ENCODE assay signal across 11 cellular contexts in the genomic region with DNA sequence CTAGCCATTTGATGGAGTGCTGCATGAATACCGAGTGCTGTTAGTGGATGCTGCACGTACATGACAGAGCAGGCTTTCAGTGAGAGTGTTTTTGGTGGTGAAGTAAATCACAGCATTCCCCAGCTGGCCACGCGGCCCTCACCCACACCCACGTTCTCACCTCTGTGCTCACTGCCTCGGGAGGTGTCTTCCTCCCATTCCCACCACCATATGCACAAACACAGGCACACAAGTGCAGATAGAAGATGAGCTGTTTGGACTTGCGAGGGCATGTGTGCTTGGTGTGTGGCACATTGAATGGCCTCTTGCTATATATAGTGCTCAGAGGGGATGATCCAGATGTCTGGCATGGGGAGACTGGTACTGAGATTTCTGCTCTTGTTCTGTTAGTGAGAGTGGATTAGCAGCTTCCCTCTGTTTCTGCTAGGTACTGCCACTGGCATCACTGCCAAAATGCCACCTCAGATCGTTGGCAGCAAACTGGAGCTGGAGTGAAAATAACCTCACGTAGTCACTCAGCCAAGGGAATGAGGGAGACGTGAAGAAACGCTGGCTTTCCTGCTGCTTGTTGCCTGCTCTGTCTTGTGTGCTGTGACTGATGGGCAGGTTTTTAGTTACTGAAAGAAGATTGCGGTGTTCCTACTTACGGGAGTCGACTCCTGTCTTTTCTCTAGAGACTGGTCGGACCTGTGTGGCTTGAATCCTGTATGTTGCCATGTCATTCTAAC. TPM values are rescaled to one million over a fixed set of nuclear protein-coding genes. Genes with fewer than 3 reads are reported as not detected.
DNase-seq lines count a peak whose midpoint lies in the region; ATAC-seq and TF ChIP-seq lines count a peak whose summit lies in the region.
"Had no signal": no experiment of that assay in that cellular context is flagged by ENCODE, and none has a peak within 500 bp of the region (broad histone marks: within the 10 kb centered on the region; RNA-seq: fewer than 3 reads in every experiment).

No MANE protein-coding gene starts in this region.

- peak; percentile 16 for DNase-seq in activated T-cell treated with anti-CD3 and anti-CD28 coated beads, Interleukin-2, amount 50 U/mL, for 1 hour
- DNase-seq in activated T-cell treated with anti-CD3 and anti-CD28 coated beads for 4 hours, result no peak
- DNase-seq in mammary epithelial cell, result peak; percentile 83
- peak; percentile 41 for DNase-seq in left kidney (ENCODE audit: low read depth, low spot score)
- DNase-seq in testis, result no peak
- DNase-seq in ACHN, result no peak
- no peak for DNase-seq in effector CD8-positive, alpha-beta T cell (lab: John Stamatoyannopoulos, UW)
- DNase-seq: COR-L47, NCI-H774, retina had no signal

- H4K20me1 ChIP-seq in mammary epithelial cell (ENCODE audit: insufficient read depth, low read length), result peaks cover 12% of the 10 kb centered on the region

- H3K9me3 ChIP-seq in mammary epithelial cell (replicated peaks; ENCODE audit: insufficient read depth, low read length) (no peaks in the 10 kb centered on the region), testis (no peaks in the 10 kb centered on the region)

- dilution Hi-C loops in mammary epithelial cell (cut with HindIII; ENCODE audit: low sequenced_read_pairs), result no loop called here

- BruUV-seq in mammary epithelial cell (replicated peaks; lab: Mats Ljungman, UMichigan), result no TSS peak

- peaks cover 100% of the 10 kb centered on the region for H3K79me2 ChIP-seq in mammary epithelial cell (ENCODE audit: insufficient read depth, low read length)

- peak overlapping the region; percentile 49 for H3K27ac ChIP-seq in mammary epithelial cell (ENCODE audit: insufficient read depth, low read depth, low read length)
- H3K27ac ChIP-seq in testis, result peak overlapping the region; percentile 20 to 26

- intact Hi-C loops in mammary epithelial cell (cut with micrococcal nuclease) (no loop called here), testis (cut with DNase I; ENCODE audit: low total_unique reads) (no loop called here)

- peak overlapping the region; percentile 69 for H3K4me2 ChIP-seq in mammary epithelial cell (ENCODE audit: insufficient read depth, low read depth, low read length)

- in situ Hi-C loops in mammary epithelial cell (cut with MboI; ENCODE audit: low sequenced_read_pairs in 2 of 2), result no loop called here
- in situ Hi-C loops in ACHN (cut with HindIII; ENCODE audit: low pct_ligation_motif_present, low pct_unique_long_range_greater_than_20kb, low sequenced_read_pairs), result no loop called here

- no peak for TF ChIP-seq POLR2A in testis (IDR thresholded peaks at IDR 0.05)

- CTCF ChIA-PET in mammary epithelial cell (lab: Charles Lee; ENCODE audit: low non-redundant PET), result interaction anchor here (0.9 kb wide), 1 partner anchor 18 kb away, joined by 6 read pairs; no protein-coding TSS in a partner anchor

- WGBS in mammary epithelial cell (ENCODE audit: low coverage, missing lambda C conversion rate), result 1% methylated on average over 15 of the region's 15 CpGs
- 44 to 51% methylated on average over 15 of the region's 15 CpGs for WGBS in testis, 2 donors

- peaks cover 55% of the 10 kb centered on the region for H3K4me1 ChIP-seq in mammary epithelial cell (ENCODE audit: insufficient read depth, low read length)
- H3K4me1 ChIP-seq in testis, result peaks cover 26% of the 10 kb centered on the region

- H2AFZ ChIP-seq in mammary epithelial cell (ENCODE audit: low read depth, low read length), result no peak overlapping the region

- peak overlapping the region in 2 of 3 experiments; percentile 13 to 33 for H3K4me3 ChIP-seq in mammary epithelial cell (replicated peaks in 1 of 3; ENCODE audit: insufficient read depth in 1 of 3, low read depth in 2 of 3, low read length in 3 of 3)
- no peak overlapping the region for H3K4me3 ChIP-seq in testis

- H3K27me3 ChIP-seq in mammary epithelial cell (ENCODE audit: insufficient read depth, low read length) (no peaks in the 10 kb centered on the region), testis (no peaks in the 10 kb centered on the region)

- no peak for ATAC-seq in GM18861 (IDR thresholded peaks at IDR 0.05; ENCODE audit: unreplicated experiment)

- H3K9ac ChIP-seq in mammary epithelial cell (ENCODE audit: insufficient read depth, low read length), result peak overlapping the region; percentile 33

- H3K36me3 ChIP-seq in mammary epithelial cell (ENCODE audit: insufficient read depth, low read length), result peaks cover 11% of the 10 kb centered on the region
- no peaks in the 10 kb centered on the region for H3K36me3 ChIP-seq in testis (ENCODE audit: low read depth, missing control alignments)

- TF ChIP-seq CTCF in mammary epithelial cell (conservative IDR thresholded peaks at IDR 0.05 in 1 of 2, IDR thresholded peaks at IDR 0.05 in 1 of 2; ENCODE audit: extremely low read depth in 1 of 2, insufficient read depth in 1 of 2, low read depth in 1 of 2, low read length in 2 of 2) (no peak), testis (IDR thresholded peaks at IDR 0.05) (no peak)

RNA-seq across cellular contexts. Expression of gene DNAJB6, which starts 19.1 kb away (rescaled TPM):
- total RNA-seq in mammary epithelial cell, result 100 to 1,000 TPM; 151 to 157 TPM
- 75.6 TPM for polyA plus RNA-seq in mammary epithelial cell
- polyA minus RNA-seq in mammary epithelial cell, result 39.8 TPM
- 100 to 1,000 TPM; 154 to 172 TPM for total RNA-seq in testis
- 262 TPM for polyA plus RNA-seq in testis (ENCODE audit: insufficient read depth, low read depth, low replicate concordance)

Comparison
In these comparisons a context has a peak if more than half of its experiments do, and no peak if none do; other contexts are left out.
1. DNase-seq: peak in activated T-cell treated with anti-CD3 and anti-CD28 coated beads, Interleukin-2, amount 50 U/mL, for 1 hour (single experiment), mammary epithelial cell (single experiment) and left kidney (single experiment); none in activated T-cell treated with anti-CD3 and anti-CD28 coated beads for 4 hours (single experiment), testis (single experiment), ACHN (single experiment) and effector CD8-positive, alpha-beta T cell (single experiment).
2. H3K4me3 ChIP-seq: peak in mammary epithelial cell (2 of 3); none in testis (0 of 2).